13 cellular contexts compared by ENCODE assay signal in the genomic region with DNA sequence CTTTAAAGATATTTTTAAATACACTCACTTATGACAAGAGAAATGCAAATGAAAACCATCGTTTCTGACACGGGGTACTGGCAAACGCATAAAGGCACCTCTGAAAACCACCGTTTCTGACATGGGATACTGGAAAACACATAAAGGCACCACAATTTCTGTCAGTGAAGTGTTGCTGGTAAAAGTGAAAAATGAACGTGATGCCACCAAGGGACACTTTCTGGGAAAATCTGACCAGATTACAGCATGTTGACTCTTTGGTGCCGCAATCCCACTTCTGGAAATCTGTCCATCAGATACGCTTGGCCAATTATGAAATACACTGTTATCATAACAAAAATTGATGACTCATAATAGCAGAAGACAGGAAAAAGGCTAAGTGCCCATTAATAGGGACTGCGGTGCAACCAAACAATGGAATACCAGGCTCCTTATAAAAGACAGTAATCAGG.
DNase-seq lines count a peak whose midpoint lies in the region; ATAC-seq lines count a peak whose summit lies in the region.
"Had no signal": no experiment of that assay in that cellular context is flagged by ENCODE, and none has a peak within 500 bp of the region (broad histone marks: within the 10 kb centered on the region; RNA-seq: fewer than 3 reads in every experiment).

No MANE protein-coding gene starts in this region.

- DNase-seq in NCI-H226 (peak; percentile 3), dermis blood vessel endothelial cell (peak; percentile 54), pulmonary artery endothelial cell (ENCODE audit: low read depth, low spot score) (peak; percentile 3)
- DNase-seq in central memory CD4-positive, alpha-beta T cell: no peak
- DNase-seq in stimulated activated naive CD8-positive, alpha-beta T cell treated with anti-CD3 and anti-CD28 coated beads, Interleukin-15, Interleukin-2, amounts not matched to agents 100 U/mL and 50 U/mL, for 24 hours: no peak
- DNase-seq: DMS 273 treated with DMSO at 0.1 percent for 48 hours; endodermal cell; midbrain; NCI-H2029 treated with DMSO at 0.1 percent for 48 hours; RPMI8226; stimulated activated CD4-positive, alpha-beta T cell treated with anti-CD3 and anti-CD28 coated beads, Interleukin-2, amount 100 ng/mL, for 48 hours had no signal

- ATAC-seq in GM18867 (IDR thresholded peaks at IDR 0.05; ENCODE audit: unreplicated experiment) (peak; percentile 61), HG02970 (IDR thresholded peaks at IDR 0.05; ENCODE audit: low FRiP score, unreplicated experiment) (no peak)
- ATAC-seq in stimulated activated naive CD8-positive, alpha-beta T cell treated with anti-CD3 and anti-CD28 coated beads, Interleukin-15, Interleukin-2, amounts not matched to agents 100 U/mL and 50 U/mL, for 24 hours: no peak

Comparison
In these comparisons a context has a peak if more than half of its experiments do, and no peak if none do; other contexts are left out.
1. DNase-seq: peak in NCI-H226 (single experiment), dermis blood vessel endothelial cell (single experiment) and pulmonary artery endothelial cell (single experiment); none in central memory CD4-positive, alpha-beta T cell (single experiment) and stimulated activated naive CD8-positive, alpha-beta T cell treated with anti-CD3 and anti-CD28 coated beads, Interleukin-15, Interleukin-2, amounts not matched to agents 100 U/mL and 50 U/mL, for 24 hours (single experiment).